Comparison of ENCODE assay signal across 10 cellular contexts in the genomic region with DNA sequence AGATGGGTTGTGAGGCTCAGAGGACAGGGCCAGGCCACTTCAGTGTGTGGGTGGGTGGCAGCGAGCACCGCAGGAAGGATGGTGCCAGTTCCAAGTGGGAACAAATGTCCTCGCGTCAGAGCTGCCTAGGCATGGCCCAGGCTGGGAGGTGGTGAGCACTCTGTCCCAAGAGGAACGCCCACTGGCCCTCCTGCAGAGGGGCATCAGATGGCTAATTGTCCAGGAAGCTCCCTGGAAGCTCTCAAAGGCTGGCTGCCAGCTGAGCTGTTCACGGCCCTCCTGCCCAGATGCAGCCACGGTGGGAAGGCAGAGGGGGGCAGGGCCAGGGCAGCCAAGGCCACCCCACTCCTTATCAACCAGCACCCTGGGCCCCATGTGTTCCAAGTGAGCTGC. TPM values are rescaled to one million over a fixed set of nuclear protein-coding genes. Genes with fewer than 3 reads are reported as not detected.
DNase-seq lines count a peak whose midpoint lies in the region; ATAC-seq lines count a peak whose summit lies in the region.
"Had no signal": no experiment of that assay in that cellular context is flagged by ENCODE, and none has a peak within 500 bp of the region (broad histone marks: within the 10 kb centered on the region; RNA-seq: fewer than 3 reads in every experiment).

No MANE protein-coding gene starts in this region.

- peak overlapping the region in 1 of 8 donors; percentile 25 for H3K4me3 Mint-ChIP-seq in CD4-positive, alpha-beta memory T cell
- no peak overlapping the region for H3K4me3 Mint-ChIP-seq in natural killer cell treated with Interleukin-12 subunit alpha and Interleukin-12 subunit beta and Interleukin-15 and Interleukin-18, amount 100 ng/mL, for 72 hours

- H3K4me1 ChIP-seq in CD4-positive, alpha-beta memory T cell (ENCODE audit: insufficient read depth, low read length) = peaks cover 38% of the 10 kb centered on the region

- peaks cover 0 to 6% of the 10 kb centered on the region in 2 donors for H3K36me3 Mint-ChIP-seq in CD4-positive, alpha-beta memory T cell
- no peaks in the 10 kb centered on the region for H3K36me3 Mint-ChIP-seq in natural killer cell treated with Interleukin-12 subunit alpha and Interleukin-12 subunit beta and Interleukin-15 and Interleukin-18, amount 100 ng/mL, for 72 hours

- H3K9me3 Mint-ChIP-seq in CD4-positive, alpha-beta memory T cell = no peaks in the 10 kb centered on the region
- no peaks in the 10 kb centered on the region for H3K9me3 Mint-ChIP-seq in natural killer cell treated with Interleukin-12 subunit alpha and Interleukin-12 subunit beta and Interleukin-15 and Interleukin-18, amount 100 ng/mL, for 72 hours

- POLR2A ChIA-PET in CD4-positive, alpha-beta memory T cell (lab: Charles Lee; ENCODE audit: partially characterized antibody) = interaction anchor here (1.0 to 2.0 kb wide), 2 partner anchors 15 to 23 kb away, joined by 3 to 8 read pairs; no protein-coding TSS in a partner anchor

- peak overlapping the region in 5 of 7 donors; percentile 64 to 100 (median 87) for H3K27ac Mint-ChIP-seq in CD4-positive, alpha-beta memory T cell
- peak overlapping the region; percentile 98 for H3K27ac Mint-ChIP-seq in natural killer cell treated with Interleukin-12 subunit alpha and Interleukin-12 subunit beta and Interleukin-15 and Interleukin-18, amount 100 ng/mL, for 72 hours

- H3K9me3 ChIP-seq in CD4-positive, alpha-beta memory T cell (ENCODE audit: control insufficient read depth in 1 of 2, low read length in 2 of 2) = no peaks in the 10 kb centered on the region

- H3K36me3 ChIP-seq in CD4-positive, alpha-beta memory T cell (ENCODE audit: insufficient read depth, low read length) = no peaks in the 10 kb centered on the region

- DNase-seq in CD4-positive, alpha-beta memory T cell = no peak
- DNase-seq in NCI-H1092 treated with DMSO at 0.1 percent for 48 hours (lab: John Stamatoyannopoulos, UW) = peak; percentile 77
- DNase-seq in natural killer cell treated with Interleukin-12 subunit alpha and Interleukin-12 subunit beta and Interleukin-15 and Interleukin-18, amount 100 ng/mL, for 72 hours (ENCODE audit: low spot score) = peak; percentile 54
- no peak for DNase-seq in Kasumi-1 (lab: John Stamatoyannopoulos, UW)
- DNase-seq in NCI-H526 treated with DMSO at 0.1 percent for 48 hours (lab: John Stamatoyannopoulos, UW) = no peak
- no peak for DNase-seq in DMS79 (lab: John Stamatoyannopoulos, UW)
- DNase-seq in activated CD4-positive, CD25-positive, alpha-beta regulatory T cell treated with anti-CD3 and anti-CD28 coated beads, Interleukin-2, amount 50 U/mL, for 72 hours = no peak
- DNase-seq: left colon had no signal

- no peak overlapping the region for H3K27ac ChIP-seq in CD4-positive, alpha-beta memory T cell (ENCODE audit: low read depth, low read length)
- peak overlapping the region; percentile 19 for H3K27ac ChIP-seq in cingulate gyrus (ENCODE audit: low read depth, low read length)
- H3K27ac ChIP-seq: VCaP had no signal

- H3K27me3 Mint-ChIP-seq in CD4-positive, alpha-beta memory T cell = no peaks in the 10 kb centered on the region
- no peaks in the 10 kb centered on the region for H3K27me3 Mint-ChIP-seq in natural killer cell treated with Interleukin-12 subunit alpha and Interleukin-12 subunit beta and Interleukin-15 and Interleukin-18, amount 100 ng/mL, for 72 hours

- CTCF ChIA-PET in CD4-positive, alpha-beta memory T cell (lab: Charles Lee; ENCODE audit: partially characterized antibody) = interaction anchor here (1.4 to 14.9 kb wide), 3 partner anchors 9 to 34 kb away, joined by 3 to 170 read pairs (median 4); no protein-coding TSS in a partner anchor

- no peak for ATAC-seq in natural killer cell treated with Interleukin-12 subunit alpha and Interleukin-12 subunit beta and Interleukin-15 and Interleukin-18, amount 100 ng/mL, for 72 hours
- ATAC-seq: left colon had no signal

- peaks cover 24 to 42% (median 29%) of the 10 kb centered on the region in 4 donors for H3K4me1 Mint-ChIP-seq in CD4-positive, alpha-beta memory T cell
- peaks cover 34 to 44% of the 10 kb centered on the region in 2 donors for H3K4me1 Mint-ChIP-seq in natural killer cell treated with Interleukin-12 subunit alpha and Interleukin-12 subunit beta and Interleukin-15 and Interleukin-18, amount 100 ng/mL, for 72 hours (ENCODE audit: low read depth in 2 of 2)

- H3K27me3 ChIP-seq in CD4-positive, alpha-beta memory T cell (ENCODE audit: insufficient read depth, low read length) = no peaks in the 10 kb centered on the region

- intact Hi-C loops in CD4-positive, alpha-beta memory T cell (cut with micrococcal nuclease) = loop anchor here (10.0 kb wide), 2 partner anchors 397 to 637 kb away; no protein-coding TSS in a partner anchor

- no peak overlapping the region for H3K4me3 ChIP-seq in CD4-positive, alpha-beta memory T cell (ENCODE audit: low read length in 2 of 2)

RNA-seq across cellular contexts. Expression of a gene that starts 55.2 kb away (rescaled TPM):
- total RNA-seq in CD4-positive, alpha-beta memory T cell = 10 to 100 TPM; 79.3 to 82.0 TPM
- 10 to 100 TPM; 11.9 to 45.3 TPM for polyA plus RNA-seq in CD4-positive, alpha-beta memory T cell
- 10 to 100 TPM; 93.7 to 95.8 TPM for total RNA-seq in natural killer cell treated with Interleukin-12 subunit alpha and Interleukin-12 subunit beta and Interleukin-15 and Interleukin-18, amount 100 ng/mL, for 72 hours

Comparison
In these comparisons a context has a peak if more than half of its experiments do, and no peak if none do; other contexts are left out.
1. DNase-seq: peak in NCI-H1092 treated with DMSO at 0.1 percent for 48 hours (single experiment) and natural killer cell treated with Interleukin-12 subunit alpha and Interleukin-12 subunit beta and Interleukin-15 and Interleukin-18, amount 100 ng/mL, for 72 hours (single experiment); none in CD4-positive, alpha-beta memory T cell (0 of 5), Kasumi-1 (0 of 2), NCI-H526 treated with DMSO at 0.1 percent for 48 hours (single experiment), DMS79 (single experiment) and activated CD4-positive, CD25-positive, alpha-beta regulatory T cell treated with anti-CD3 and anti-CD28 coated beads, Interleukin-2, amount 50 U/mL, for 72 hours (single experiment).